16 cellular contexts compared by ENCODE assay signal in the genomic region with DNA sequence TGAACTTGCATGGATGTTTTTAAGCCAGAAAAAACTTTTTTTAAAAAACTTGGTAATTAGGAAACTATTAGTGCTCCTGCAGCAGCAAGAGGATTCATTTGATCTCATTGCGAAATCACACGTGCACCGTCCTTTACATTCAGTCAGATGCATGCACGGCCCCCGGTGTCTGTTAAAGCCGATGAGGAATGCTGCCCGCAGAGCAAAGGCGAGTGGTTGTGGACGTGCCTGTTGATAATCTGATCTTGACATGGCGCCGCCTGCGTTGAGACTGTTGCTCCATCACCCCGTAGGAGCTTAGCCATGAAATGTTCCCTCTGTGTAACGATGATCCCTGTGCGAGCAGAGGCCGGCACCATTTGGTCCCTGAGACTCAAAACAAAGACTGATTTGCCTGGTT.
DNase-seq lines count a peak whose midpoint lies in the region; ATAC-seq, FAIRE-seq and TF ChIP-seq lines count a peak whose summit lies in the region.
"Had no signal": no experiment of that assay in that cellular context is flagged by ENCODE, and none has a peak within 500 bp of the region (broad histone marks: within the 10 kb centered on the region; RNA-seq: fewer than 3 reads in every experiment).

No MANE protein-coding gene starts in this region.

- intact Hi-C loops in HepG2 (cut with micrococcal nuclease; ENCODE audit: unreplicated experiment) (no loop called here), right lobe of liver (cut with DNase I) (no loop called here), right cardiac atrium (cut with DNase I) (no loop called here)

- 95% methylated on average over 16 of the region's 16 CpGs for WGBS in HepG2 (ENCODE audit: low lambda C conversion rate)
- 78% methylated on average over 4 of the region's 16 CpGs for WGBS in right lobe of liver (ENCODE audit: insufficient coverage, low coverage, low lambda C conversion rate, missing lambda C conversion rate)
- 44% methylated on average over 16 of the region's 16 CpGs for WGBS in right cardiac atrium

- H3K27me3 ChIP-seq in HepG2 (ENCODE audit: control insufficient read depth in 1 of 2, insufficient read depth in 2 of 2, low read length in 2 of 2) (no peaks in the 10 kb centered on the region), right lobe of liver (no peaks in the 10 kb centered on the region), right cardiac atrium (ENCODE audit: control insufficient read depth, insufficient read depth) (no peaks in the 10 kb centered on the region), subcutaneous abdominal adipose tissue (ENCODE audit: control insufficient read depth in 5 of 5, insufficient read depth in 4 of 5, low read length in 5 of 5) (no peaks in the 10 kb centered on the region)

- in situ Hi-C loops in HepG2 (cut with HindIII; ENCODE audit: extremely low pct_ligation_motif_present, low pct_unique_long_range_greater_than_20kb): no loop called here

- no TSS peak for BruUV-seq in HepG2 (replicated peaks; lab: Mats Ljungman, UMichigan)

- H2AFZ ChIP-seq in HepG2 (ENCODE audit: low read length): no peak overlapping the region

- TF ChIP-seq RAD21 in HepG2 (CRISPR knock-in tag; IDR thresholded peaks at IDR 0.05): no peak

- no peak for DNase-seq in HepG2 (ENCODE audit: low spot score)
- DNase-seq in right lobe of liver: no peak
- peak; percentile 10 for DNase-seq in fibroblast of the aortic adventitia (ENCODE audit: low read depth)
- DNase-seq in right cardiac atrium: peak in 2 of 3 donors; percentile 28 to 66
- DNase-seq in NCI-H345 treated with DMSO at 0.1 percent for 48 hours (lab: John Stamatoyannopoulos, UW; ENCODE audit: unreplicated experiment): no peak
- no peak for DNase-seq in activated CD8-positive, alpha-beta memory T cell treated with anti-CD3 and anti-CD28 coated beads, Interleukin-2, amount 50 U/mL, for 48 hours
- DNase-seq in GM19239 (ENCODE audit: insufficient read length, low spot score): no peak
- DNase-seq: DMS53, KG1, NCI-H1092, NCI-H446, NCI-H748 treated with DMSO at 0.1 percent for 48 hours had no signal

- TF ChIP-seq EP300 in HepG2 (IDR thresholded peaks at IDR 0.05; ENCODE audit: low read depth in 2 of 2, low read length in 2 of 2) (no peak), HepG2 (CRISPR knock-in tag; IDR thresholded peaks at IDR 0.05; ENCODE audit: borderline replicate concordance) (no peak)

- TF ChIP-seq CTCF in HepG2 (CRISPR knock-in tag; IDR thresholded peaks at IDR 0.05) (no peak), right lobe of liver (IDR thresholded peaks at IDR 0.05) (no peak), fibroblast of the aortic adventitia (IDR thresholded peaks at IDR 0.05; ENCODE audit: insufficient read depth, low read length) (no peak)

- H3K9me3 ChIP-seq in HepG2 (ENCODE audit: low read length) (no peaks in the 10 kb centered on the region), right lobe of liver (no peaks in the 10 kb centered on the region), right cardiac atrium (ENCODE audit: control insufficient read depth, low read length) (no peaks in the 10 kb centered on the region), subcutaneous abdominal adipose tissue (ENCODE audit: control insufficient read depth in 5 of 5, low read length in 5 of 5) (peaks cover 0 to 10% (median 5%) of the 10 kb centered on the region in 5 donors)

- FAIRE-seq in HepG2 (lab: Jason Lieb, UNC) (no peak), GM19239 (lab: Jason Lieb, UNC) (no peak)
- FAIRE-seq: A204.1, GM18507 had no signal

- H3K4me3 ChIP-seq in HepG2 (replicated peaks in 1 of 3; ENCODE audit: insufficient read depth in 1 of 3, low read depth in 2 of 3, low read length in 3 of 3): no peak overlapping the region
- no peak overlapping the region for H3K4me3 ChIP-seq in right lobe of liver
- no peak overlapping the region for H3K4me3 ChIP-seq in fibroblast of the aortic adventitia (ENCODE audit: low read depth, low read length)
- H3K4me3 ChIP-seq in right cardiac atrium (ENCODE audit: low read length): no peak overlapping the region
- peak overlapping the region in 3 of 5 donors; percentile 3 to 67 (median 60) for H3K4me3 ChIP-seq in subcutaneous abdominal adipose tissue (ENCODE audit: low read depth in 1 of 5, low read length in 5 of 5)

- H3K9ac ChIP-seq in HepG2 (ENCODE audit: insufficient read depth, low read depth, low read length) (no peak overlapping the region), subcutaneous abdominal adipose tissue (ENCODE audit: low read length in 5 of 5) (peak overlapping the region in 1 of 5 donors; percentile 22)

- H3K27ac ChIP-seq in HepG2 (ENCODE audit: extremely low read length, insufficient read depth, low read length) (no peak overlapping the region), right lobe of liver (no peak overlapping the region), right cardiac atrium (ENCODE audit: low read length) (peak overlapping the region; percentile 34), subcutaneous abdominal adipose tissue (ENCODE audit: low read depth, low read length) (peak overlapping the region; percentile 50)
- H3K27ac ChIP-seq: C4-2B had no signal

- H3K4me2 ChIP-seq in HepG2 (ENCODE audit: low read depth, low read length): no peak overlapping the region

- H3K4me1 ChIP-seq in HepG2 (ENCODE audit: insufficient read depth, low read length) (no peaks in the 10 kb centered on the region), right lobe of liver (no peaks in the 10 kb centered on the region), right cardiac atrium (ENCODE audit: control insufficient read depth, insufficient read depth, low read length) (peaks cover 6% of the 10 kb centered on the region), subcutaneous abdominal adipose tissue (ENCODE audit: control insufficient read depth in 5 of 5, insufficient read depth in 5 of 5, low read length in 5 of 5) (peaks cover 1 to 20% (median 11%) of the 10 kb centered on the region in 5 donors)

- H3K36me3 ChIP-seq in HepG2 (replicated peaks in 1 of 2; ENCODE audit: control insufficient read depth in 1 of 2, insufficient read depth in 2 of 2, low read length in 2 of 2): peaks cover 3 to 5% of the 10 kb centered on the region in 2 experiments; a peak in 1 of 5 replicates
- no peaks in the 10 kb centered on the region for H3K36me3 ChIP-seq in right lobe of liver
- no peaks in the 10 kb centered on the region for H3K36me3 ChIP-seq in subcutaneous abdominal adipose tissue (ENCODE audit: control insufficient read depth in 5 of 5, insufficient read depth in 5 of 5, low read length in 5 of 5)

- TF ChIP-seq POLR2A in HepG2 (IDR thresholded peaks at IDR 0.05; ENCODE audit: insufficient read depth in 1 of 2, low read depth in 2 of 2, low read length in 2 of 2) (no peak), right lobe of liver (IDR thresholded peaks at IDR 0.05) (no peak)

- POLR2A ChIA-PET in HepG2 (lab: Yijun Ruan, JAX): no interaction called here

- H3K79me2 ChIP-seq in HepG2 (ENCODE audit: insufficient read depth, low read length): no peaks in the 10 kb centered on the region

- no peaks in the 10 kb centered on the region; the same call in 1 of the 2 replicates for H4K20me1 ChIP-seq in HepG2 (ENCODE audit: insufficient read depth, low read length)

- ATAC-seq in HepG2: no peak
- no peak for ATAC-seq in right lobe of liver
- ATAC-seq in right cardiac atrium: peak; percentile 66 to 69

- CTCF ChIA-PET in HepG2 (lab: Yijun Ruan, JAX; ENCODE audit: low intra/inter-chr PET ratio, low total read pairs): no interaction called here

TF ChIP-seq in HepG2, 621 proteins besides CTCF, POLR2A, EP300 and RAD21:
- TF ChIP-seq MEF2D (CRISPR knock-in tag; IDR thresholded peaks at IDR 0.05): no peak
- no peak for TF ChIP-seq ZBTB42 (CRISPR knock-in tag; IDR thresholded peaks at IDR 0.05)
- TF ChIP-seq CEBPB (IDR thresholded peaks at IDR 0.05; ENCODE audit: borderline replicate concordance, low read depth, low read length): peak; percentile 91
- TF ChIP-seq BRF2 (CRISPR knock-in tag; IDR thresholded peaks at IDR 0.05): no peak
- TF ChIP-seq SRSF1 (optimal IDR thresholded peaks at IDR 0.05; ENCODE audit: low read depth, low read length): no peak
- TF ChIP-seq GZF1 (CRISPR knock-in tag; IDR thresholded peaks at IDR 0.05): no peak
- no peak for TF ChIP-seq RFXAP (CRISPR knock-in tag; IDR thresholded peaks at IDR 0.05; ENCODE audit: borderline replicate concordance)
TF ChIP-seq in HepG2: peak in this region for 1.

Comparison
In these comparisons a context has a peak if more than half of its experiments do, and no peak if none do; other contexts are left out.
1. ATAC-seq: peak in right cardiac atrium (2 of 2); none in HepG2 (single experiment) and right lobe of liver (0 of 4).
2. DNase-seq: peak in fibroblast of the aortic adventitia (single experiment) and right cardiac atrium (2 of 3); none in HepG2 (single experiment), right lobe of liver (0 of 3), NCI-H345 treated with DMSO at 0.1 percent for 48 hours (single experiment), activated CD8-positive, alpha-beta memory T cell treated with anti-CD3 and anti-CD28 coated beads, Interleukin-2, amount 50 U/mL, for 48 hours (single experiment) and GM19239 (single experiment).
3. H3K27ac ChIP-seq: peak in right cardiac atrium (single experiment) and subcutaneous abdominal adipose tissue (single experiment); none in HepG2 (single experiment) and right lobe of liver (0 of 3).
4. H3K4me3 ChIP-seq: peak in subcutaneous abdominal adipose tissue (3 of 5); none in HepG2 (0 of 3), right lobe of liver (0 of 3), fibroblast of the aortic adventitia (single experiment) and right cardiac atrium (single experiment).